1 cellular context compared by ENCODE assay signal in genomic region chr6:43774776-43775583, GRCh38.
TF ChIP-seq lines count a peak whose summit lies in the region.

No MANE protein-coding gene starts in this region.

TF ChIP-seq in H1, 55 proteins besides CTCF, POLR2A, EP300 and RAD21:
- TF ChIP-seq SUZ12 (IDR thresholded peaks at IDR 0.05; ENCODE audit: low read length) = no peak
- TF ChIP-seq CEBPB (IDR thresholded peaks at IDR 0.05; ENCODE audit: low read depth, low read length) = no peak
- peak in 1 of 2 experiments; percentile 75; a peak in 1 of 4 replicates for TF ChIP-seq SIN3A (conservative IDR thresholded peaks at IDR 0.05 in 1 of 2, IDR thresholded peaks at IDR 0.05 in 1 of 2; ENCODE audit: low read depth in 1 of 2, low read length in 2 of 2)
- no peak for TF ChIP-seq BRCA1 (IDR thresholded peaks at IDR 0.05; ENCODE audit: low read depth, low read length)
- TF ChIP-seq RXRA (IDR thresholded peaks at IDR 0.05; ENCODE audit: insufficient read depth, low read depth, low read length) = no peak
- TF ChIP-seq SP4 (IDR thresholded peaks at IDR 0.05; ENCODE audit: low read length) = 0 out of 2 replicates have a peak, but pooled peaks have one; percentile 27
- TF ChIP-seq SRF (IDR thresholded peaks at IDR 0.05; ENCODE audit: low read depth, low read length) = no peak
- no peak for TF ChIP-seq ZNF274 (IDR thresholded peaks at IDR 0.05; ENCODE audit: borderline replicate concordance, extremely low read depth, low read length)
- TF ChIP-seq TAF1 (IDR thresholded peaks at IDR 0.05; ENCODE audit: low read depth, low read length) = 0 out of 2 replicates have a peak, but pooled peaks have one; percentile 32
- TF ChIP-seq ASH2L (IDR thresholded peaks at IDR 0.05; ENCODE audit: low read length) = peak; percentile 48
- TF ChIP-seq SIX5 (IDR thresholded peaks at IDR 0.05; ENCODE audit: low read depth, low read length) = no peak
- no peak for TF ChIP-seq PHF8 (conservative IDR thresholded peaks at IDR 0.05; ENCODE audit: low read depth, low read length)
- TF ChIP-seq POLR2AphosphoS5 (IDR thresholded peaks at IDR 0.05; ENCODE audit: low read depth, low read length) = no peak
- no peak for TF ChIP-seq CHD1 (IDR thresholded peaks at IDR 0.05; ENCODE audit: low read depth, low read length)
- no peak for TF ChIP-seq HDAC6 (IDR thresholded peaks at IDR 0.05; ENCODE audit: low read depth, low read length)
- TF ChIP-seq CHD7 (IDR thresholded peaks at IDR 0.05; ENCODE audit: insufficient replicate concordance, low read length) = no peak
- TF ChIP-seq GTF2F1 (IDR thresholded peaks at IDR 0.05; ENCODE audit: borderline replicate concordance, low read depth, low read length) = no peak
- peak; percentile 78; the same call in 1 of the 2 replicates for TF ChIP-seq SP1 (IDR thresholded peaks at IDR 0.05; ENCODE audit: low read depth, low read length)
- TF ChIP-seq CREB1 (IDR thresholded peaks at IDR 0.05) = peak; percentile 31; the same call in 1 of the 2 replicates
- no peak for TF ChIP-seq POU5F1 (IDR thresholded peaks at IDR 0.05; ENCODE audit: low read depth, low read length)
- peak; percentile 73 for TF ChIP-seq TEAD4 (IDR thresholded peaks at IDR 0.05; ENCODE audit: low read depth, low read length)
- no peak for TF ChIP-seq HDAC2 (IDR thresholded peaks at IDR 0.05; ENCODE audit: borderline replicate concordance in 1 of 2, low read depth in 2 of 2, low read length in 2 of 2)
- peak; percentile 51; the same call in 1 of the 2 replicates for TF ChIP-seq MAX (IDR thresholded peaks at IDR 0.05)
- no peak for TF ChIP-seq BCL11A (IDR thresholded peaks at IDR 0.05; ENCODE audit: low read depth in 2 of 2, low read length in 2 of 2)
- no peak for TF ChIP-seq RFX5 (IDR thresholded peaks at IDR 0.05; ENCODE audit: borderline replicate concordance, low read depth, low read length)
- 0 out of 2 replicates have a peak, but pooled peaks have one; percentile 19 for TF ChIP-seq ATF3 (IDR thresholded peaks at IDR 0.05; ENCODE audit: insufficient read depth, low read depth, low read length)
- TF ChIP-seq SIRT6 (IDR thresholded peaks at IDR 0.05; ENCODE audit: low read length) = no peak
- TF ChIP-seq MAFK (IDR thresholded peaks at IDR 0.05; ENCODE audit: low read depth, low read length) = no peak
- no peak for TF ChIP-seq KDM1A (IDR thresholded peaks at IDR 0.05; ENCODE audit: borderline replicate concordance, low read length)
- TF ChIP-seq TCF12 (IDR thresholded peaks at IDR 0.05; ENCODE audit: low read depth, low read length) = peak; percentile 38; the same call in 1 of the 2 replicates
- TF ChIP-seq JUND (IDR thresholded peaks at IDR 0.05; ENCODE audit: low read length) = no peak
- 0 out of 2 replicates have a peak, but pooled peaks have one; percentile 26 for TF ChIP-seq YY1 (IDR thresholded peaks at IDR 0.05; ENCODE audit: low read depth, low read length)
- TF ChIP-seq CHD2 (IDR thresholded peaks at IDR 0.05; ENCODE audit: low read length) = no peak
TF ChIP-seq in H1: peak in this region for 11.
